In the genomic region with DNA sequence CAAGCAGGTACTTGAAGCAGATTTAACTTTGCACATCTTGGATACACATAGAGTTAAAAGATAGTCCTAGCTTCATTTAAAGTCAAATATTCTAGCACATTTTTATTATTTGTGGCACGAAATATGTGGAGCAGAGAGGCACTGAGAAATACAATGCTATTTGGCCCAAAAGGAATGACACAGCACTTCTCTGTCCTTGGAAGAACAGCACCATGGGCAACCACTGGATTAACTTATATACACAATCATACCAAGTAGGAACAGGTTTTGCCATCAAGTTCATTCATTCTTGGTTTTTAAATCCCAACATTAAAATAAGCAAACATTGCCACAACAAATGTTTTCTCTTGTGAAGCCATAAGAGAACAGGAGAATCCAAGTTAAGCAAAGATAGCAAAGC, we compare ENCODE assay signal across 2 cellular contexts.
TF ChIP-seq lines count a peak whose summit lies in the region.

No MANE protein-coding gene starts in this region.

TF ChIP-seq in A549, 52 proteins besides CTCF, POLR2A, EP300 and RAD21 (continued from another document):
- no peak for TF ChIP-seq HOXB13 (CRISPR knock-in tag; IDR thresholded peaks at IDR 0.05; ENCODE audit: low read depth)
- TF ChIP-seq PHF8 (IDR thresholded peaks at IDR 0.05; ENCODE audit: borderline replicate concordance, low read depth) = no peak

TF ChIP-seq in IMR-90, 13 proteins besides CTCF, POLR2A, EP300 and RAD21 (continued from another document):
- TF ChIP-seq MAZ (IDR thresholded peaks at IDR 0.05; ENCODE audit: borderline replicate concordance, low read depth, low read length) = no peak
- no peak for TF ChIP-seq MXI1 (IDR thresholded peaks at IDR 0.05; ENCODE audit: borderline replicate concordance, low read depth, low read length)
